ENCODE assay signal across 10 cellular contexts in genomic region chr3:16174976-16175901, GRCh38. TPM values are rescaled to one million over a fixed set of nuclear protein-coding genes. Genes with fewer than 3 reads are reported as not detected.
DNase-seq lines count a peak whose midpoint lies in the region; ATAC-seq and TF ChIP-seq lines count a peak whose summit lies in the region.
"Had no signal": no experiment of that assay in that cellular context is flagged by ENCODE, and none has a peak within 500 bp of the region (broad histone marks: within the 10 kb centered on the region; RNA-seq: fewer than 3 reads in every experiment).

No MANE protein-coding gene starts in this region.

- CTCF ChIA-PET in AG04449 (lab: Yijun Ruan, JAX), result interaction anchor here (0.9 to 18.2 kb wide), 18 partner anchors 8 to 362 kb away, joined by 3 to 364 read pairs (median 4); no protein-coding TSS in a partner anchor
- CTCF ChIA-PET in WTC11 (lab: Charles Lee), result no interaction called here

- H3K9me3 ChIP-seq in right atrium auricular region, result no peaks in the 10 kb centered on the region
- no peaks in the 10 kb centered on the region for H3K9me3 ChIP-seq in gastrocnemius medialis

- peak; percentile 1 to 5 for ATAC-seq in gastrocnemius medialis
- no peak for ATAC-seq in GM19324 (IDR thresholded peaks at IDR 0.05; ENCODE audit: low FRiP score, unreplicated experiment)
- ATAC-seq in WTC11, result no peak
- no peak for ATAC-seq in HG03565 (IDR thresholded peaks at IDR 0.05; ENCODE audit: unreplicated experiment)
- ATAC-seq: stimulated activated naive CD8-positive, alpha-beta T cell treated with anti-CD3 and anti-CD28 coated beads, Interleukin-15, amount 100 ng/mL, for 72 hours had no signal

- H3K9me3 Mint-ChIP-seq in WTC11, result peaks cover 5% of the 10 kb centered on the region
- H3K9me3 Mint-ChIP-seq: stimulated activated naive CD8-positive, alpha-beta T cell treated with anti-CD3 and anti-CD28 coated beads, Interleukin-15, amount 100 ng/mL, for 72 hours had no signal

- TF ChIP-seq POLR2A in gastrocnemius medialis (IDR thresholded peaks at IDR 0.05), result no peak

- POLR2A ChIA-PET in AG04449 (lab: Yijun Ruan, JAX) (interaction anchor here (1.1 to 2.6 kb wide), 7 partner anchors 28 to 114 kb away, joined by 3 to 21 read pairs (median 8); partner anchors contain the start of genes DPH3 and OXNAD1), WTC11 (lab: Charles Lee) (no interaction called here)

- TF ChIP-seq CTCF in AG04449 (IDR thresholded peaks at IDR 0.05; ENCODE audit: insufficient read depth, low read length, missing control alignments) (peak; percentile 3), right atrium auricular region (IDR thresholded peaks at IDR 0.05) (no peak), gastrocnemius medialis (IDR thresholded peaks at IDR 0.05 in 4 of 5, conservative IDR thresholded peaks at IDR 0.05 in 1 of 5) (no peak), WTC11 (IDR thresholded peaks at IDR 0.05) (no peak)

- H3K4me3 ChIP-seq in AG04449 (ENCODE audit: low read depth, low read length), result peak overlapping the region; percentile 65
- H3K4me3 ChIP-seq in right atrium auricular region, result peak overlapping the region; percentile 50 to 52
- H3K4me3 ChIP-seq in gastrocnemius medialis, result peak overlapping the region; percentile 51 to 66 (median 64)

- peaks cover 18% of the 10 kb centered on the region for H3K4me1 Mint-ChIP-seq in WTC11

- H3K36me3 Mint-ChIP-seq in WTC11, result no peaks in the 10 kb centered on the region

- H3K4me1 ChIP-seq in right atrium auricular region, result peaks cover 0 to 35% of the 10 kb centered on the region in 2 donors
- H3K4me1 ChIP-seq in gastrocnemius medialis, result peaks cover 10 to 22% of the 10 kb centered on the region in 2 donors

- in situ Hi-C loops in gastrocnemius medialis (cut with MboI; ENCODE audit: low sequenced_read_pairs in 4 of 4), result loop anchor here (5.0 to 25.0 kb wide), 6 partner anchors 70 to 363 kb away; no protein-coding TSS in a partner anchor

- no peak for DNase-seq in AG04449 (ENCODE audit: low read depth, low spot score)
- DNase-seq in amniotic epithelial cell (ENCODE audit: low read depth), result peak; percentile 37
- DNase-seq in right atrium auricular region (ENCODE audit: low spot score), result no peak
- DNase-seq in gastrocnemius medialis, result peak in 1 of 2 donors; percentile 30
- no peak for DNase-seq in WTC11 (ENCODE audit: low spot score)
- DNase-seq in LoVo (ENCODE audit: low spot score), result no peak
- DNase-seq: stimulated activated CD4-positive, alpha-beta T cell treated with anti-CD3 and anti-CD28 coated beads, Interleukin-4, amount 100 ng/mL, for 4 hours; stimulated activated naive CD8-positive, alpha-beta T cell treated with anti-CD3 and anti-CD28 coated beads, Interleukin-15, amount 100 ng/mL, for 72 hours had no signal

- peaks cover 15% of the 10 kb centered on the region for H3K36me3 ChIP-seq in right atrium auricular region
- H3K36me3 ChIP-seq in gastrocnemius medialis, result peaks cover 0 to 11% of the 10 kb centered on the region in 2 donors

- H3K27me3 Mint-ChIP-seq in WTC11 (ENCODE audit: low read depth), result peaks cover 4% of the 10 kb centered on the region; the same call in 1 of the 2 replicates

- intact Hi-C loops in gastrocnemius medialis (cut with DNase I; ENCODE audit: low total_unique reads), result loop anchor here (1.0 to 5.0 kb wide), 5 partner anchors 38 to 543 kb away; no protein-coding TSS in a partner anchor

- no peak overlapping the region for H3K4me3 Mint-ChIP-seq in WTC11
- H3K4me3 Mint-ChIP-seq: stimulated activated naive CD8-positive, alpha-beta T cell treated with anti-CD3 and anti-CD28 coated beads, Interleukin-15, amount 100 ng/mL, for 72 hours had no signal

- H3K27ac ChIP-seq in right atrium auricular region (peak overlapping the region; percentile 47 to 77), gastrocnemius medialis (peak overlapping the region; percentile 75 to 84 (median 80))

- no peak overlapping the region for H3K27ac Mint-ChIP-seq in WTC11
- H3K27ac Mint-ChIP-seq: stimulated activated naive CD8-positive, alpha-beta T cell treated with anti-CD3 and anti-CD28 coated beads, Interleukin-15, amount 100 ng/mL, for 72 hours had no signal

- H3K27me3 ChIP-seq in right atrium auricular region (no peaks in the 10 kb centered on the region), gastrocnemius medialis (no peaks in the 10 kb centered on the region)

TF ChIP-seq in WTC11, 78 proteins besides CTCF, POLR2A, EP300 and RAD21:
- TF ChIP-seq NR2C2 (CRISPR knock-in tag; IDR thresholded peaks at IDR 0.05) (no peak), NR3C1 (CRISPR knock-in tag; conservative IDR thresholded peaks at IDR 0.05; ENCODE audit: low read depth) (no peak), EMX1 (CRISPR knock-in tag; IDR thresholded peaks at IDR 0.05) (no peak), TP53 (CRISPR knock-in tag; IDR thresholded peaks at IDR 0.05) (no peak), ARID4B (CRISPR knock-in tag; IDR thresholded peaks at IDR 0.05; ENCODE audit: borderline replicate concordance) (no peak), AR (CRISPR knock-in tag; IDR thresholded peaks at IDR 0.05) (no peak), ATF1 (CRISPR knock-in tag; IDR thresholded peaks at IDR 0.05) (no peak)
TF ChIP-seq in WTC11: peak in this region for 0.

RNA-seq across cellular contexts. Expression of gene GALNT15, which starts 0.8 kb away (rescaled TPM):
- total RNA-seq in right atrium auricular region (10 to 100 TPM; 21.7 to 83.1 TPM), gastrocnemius medialis (10 to 100 TPM; 57.6 to 94.0 (median 79.6) TPM), WTC11 (2021) (0.15 to 0.21 TPM (median 0.18 TPM) in 3 replicates)

Comparison
In these comparisons a context has a peak if more than half of its experiments do, and no peak if none do; other contexts are left out.
1. ATAC-seq: peak in gastrocnemius medialis (2 of 2); none in GM19324 (single experiment), WTC11 (single experiment) and HG03565 (single experiment).
2. RNA of gene GALNT15, which starts 0.8 kb away (total RNA-seq): 57.6 to 94.0 TPM in gastrocnemius medialis and 21.7 to 83.1 TPM in right atrium auricular region; 0.15 to 0.21 TPM in WTC11; every median in the first group is over 10 times any median in the second.
3. Peak in every context shown above with its lines, with median percentiles within 50 percentile points of each other: H3K4me3 ChIP-seq.